Comparison of ENCODE assay signal across 8 cellular contexts in the genomic region with DNA sequence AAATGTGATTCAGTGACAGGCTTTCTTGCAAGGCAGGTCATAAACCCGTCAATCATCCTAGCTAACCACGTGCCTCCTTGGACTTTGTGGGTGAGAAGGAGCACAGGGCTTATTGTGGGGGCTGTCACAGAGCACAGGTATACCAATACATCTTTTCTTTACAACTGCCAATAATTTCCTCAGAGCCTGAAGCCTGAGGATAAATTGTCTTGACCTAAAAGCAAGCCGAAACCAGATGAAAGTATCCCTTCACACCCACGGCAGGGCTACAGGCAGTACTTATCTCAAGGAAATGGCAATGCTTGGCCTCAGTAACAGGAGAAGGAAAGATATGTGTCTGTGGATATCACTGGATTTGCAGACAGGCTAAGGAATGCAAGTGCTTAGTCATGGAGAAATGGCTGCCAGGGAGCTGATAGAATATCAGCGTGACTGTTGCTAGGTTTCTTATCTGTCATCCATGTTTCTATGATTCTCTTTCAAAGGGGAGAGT.
DNase-seq lines count a peak whose midpoint lies in the region; ATAC-seq and TF ChIP-seq lines count a peak whose summit lies in the region.

No MANE protein-coding gene starts in this region.

- TF ChIP-seq CTCF in body of pancreas (IDR thresholded peaks at IDR 0.05) (no peak), transverse colon (IDR thresholded peaks at IDR 0.05) (no peak)

- no peaks in the 10 kb centered on the region for H3K36me3 ChIP-seq in body of pancreas (replicated peaks in 1 of 2; ENCODE audit: insufficient read depth in 1 of 2, low read depth in 2 of 2)
- no peaks in the 10 kb centered on the region for H3K36me3 ChIP-seq in transverse colon

- H3K4me1 Mint-ChIP-seq in effector memory CD8-positive, alpha-beta T cell (ENCODE audit: low read depth in 2 of 2): peaks cover 0 to 4% of the 10 kb centered on the region in 2 donors

- no peak overlapping the region for H3K27ac Mint-ChIP-seq in effector memory CD8-positive, alpha-beta T cell

- no peaks in the 10 kb centered on the region for H3K36me3 Mint-ChIP-seq in effector memory CD8-positive, alpha-beta T cell (ENCODE audit: insufficient read depth)

- no peaks in the 10 kb centered on the region for H3K27me3 ChIP-seq in body of pancreas
- H3K27me3 ChIP-seq in transverse colon: no peaks in the 10 kb centered on the region

- no peak for TF ChIP-seq POLR2A in body of pancreas (IDR thresholded peaks at IDR 0.05)
- TF ChIP-seq POLR2A in transverse colon (IDR thresholded peaks at IDR 0.05): no peak

- H3K27ac ChIP-seq in body of pancreas (peak overlapping the region in 1 of 4 donors; percentile 66), transverse colon (peak overlapping the region in 3 of 4 donors; percentile 8 to 48 (median 28))

- H3K27me3 Mint-ChIP-seq in effector memory CD8-positive, alpha-beta T cell: peaks cover 6 to 7% of the 10 kb centered on the region in 2 donors

- in situ Hi-C loops in transverse colon (cut with MboI; ENCODE audit: low pct_ligation_motif_present in 1 of 4, low pct_unique_long_range_greater_than_20kb in 1 of 4, low sequenced_read_pairs in 3 of 4): no loop called here

- H3K9me3 ChIP-seq in body of pancreas (no peaks in the 10 kb centered on the region), transverse colon (no peaks in the 10 kb centered on the region)

- intact Hi-C loops in body of pancreas (cut with DNase I) (no loop called here), transverse colon (cut with DNase I; ENCODE audit: low total_unique reads) (no loop called here)

- no peak overlapping the region for H3K4me3 ChIP-seq in body of pancreas
- H3K4me3 ChIP-seq in transverse colon: no peak overlapping the region

- H3K4me3 Mint-ChIP-seq in effector memory CD8-positive, alpha-beta T cell: no peak overlapping the region

- no peaks in the 10 kb centered on the region for H3K9me3 Mint-ChIP-seq in effector memory CD8-positive, alpha-beta T cell

- peaks cover 15% of the 10 kb centered on the region for H3K4me1 ChIP-seq in body of pancreas
- peaks cover 15 to 35% (median 21%) of the 10 kb centered on the region in 4 donors for H3K4me1 ChIP-seq in transverse colon

- 39% methylated on average over 5 of the region's 5 CpGs for WGBS in body of pancreas, 2 donors
- 40 to 51% methylated on average over 5 of the region's 5 CpGs for WGBS in transverse colon (ENCODE audit: low coverage in 1 of 2), 2 donors

- DNase-seq in DMS53 (lab: John Stamatoyannopoulos, UW) (peak; percentile 20), DMS53 treated with DMSO at 0.1 percent for 48 hours (lab: John Stamatoyannopoulos, UW; ENCODE audit: unreplicated experiment) (no peak), body of pancreas (peak in 2 of 4 donors; percentile 9 to 21), islet precursor cell (peak; percentile 91), transverse colon (no peak), NCI-H1694 treated with DMSO at 0.1 percent for 48 hours (lab: John Stamatoyannopoulos, UW) (no peak)
- no peak for DNase-seq in effector memory CD8-positive, alpha-beta T cell

- TF ChIP-seq EP300 in transverse colon (IDR thresholded peaks at IDR 0.05; ENCODE audit: low read depth): no peak

- ATAC-seq in body of pancreas: peak; percentile 40
- ATAC-seq in effector memory CD8-positive, alpha-beta T cell (replicated peaks): no peak
- ATAC-seq in HG03378 (IDR thresholded peaks at IDR 0.05; ENCODE audit: unreplicated experiment): no peak

Comparison
In these comparisons a context has a peak if more than half of its experiments do, and no peak if none do; other contexts are left out.
1. DNase-seq: peak in DMS53 (single experiment) and islet precursor cell (single experiment); none in DMS53 treated with DMSO at 0.1 percent for 48 hours (single experiment), transverse colon (single experiment), effector memory CD8-positive, alpha-beta T cell (0 of 3) and NCI-H1694 treated with DMSO at 0.1 percent for 48 hours (single experiment).